Comparison of ENCODE assay signal across 8 cellular contexts in the genomic region with DNA sequence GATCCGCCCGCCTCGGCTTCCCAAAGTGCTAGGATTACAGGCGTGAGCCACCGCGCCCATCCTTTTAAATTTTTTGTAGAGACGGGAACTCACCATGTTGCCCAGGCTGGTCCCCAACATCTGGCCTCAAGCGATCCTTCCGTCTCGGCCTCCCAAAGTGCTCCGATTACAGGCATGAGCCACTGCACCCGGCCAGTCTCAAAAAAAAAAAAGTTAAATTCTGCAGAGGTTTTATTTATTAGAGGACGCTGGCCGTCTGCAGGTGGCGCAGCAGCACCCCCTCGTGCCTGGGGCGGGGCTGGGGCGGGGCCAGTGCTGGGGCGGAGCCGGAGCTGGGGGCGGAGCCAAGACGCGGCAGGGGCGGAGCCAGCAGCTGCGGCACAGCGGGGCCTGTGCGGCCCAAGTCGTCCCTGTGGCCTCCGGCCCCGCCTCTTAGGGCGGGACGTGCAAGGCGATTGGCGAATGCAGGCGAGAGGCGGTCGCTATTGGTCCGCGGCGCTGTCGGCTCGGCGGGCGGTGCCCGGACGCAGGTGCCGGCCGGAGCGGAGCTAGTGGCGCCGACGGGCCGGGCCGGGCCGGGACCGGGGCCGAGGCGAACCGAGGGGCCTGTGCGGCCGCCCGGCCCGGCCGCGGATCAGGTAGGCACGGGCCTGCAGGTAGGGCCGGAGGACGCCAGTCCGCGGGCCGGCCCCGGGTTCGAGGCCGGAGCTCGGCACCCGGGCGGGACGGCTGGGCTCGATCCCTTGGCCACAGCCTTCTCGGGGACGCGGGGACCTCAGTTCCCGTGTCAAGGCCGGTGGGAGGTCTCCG. TPM values are rescaled to one million over a fixed set of nuclear protein-coding genes. Genes with fewer than 3 reads are reported as not detected.
DNase-seq lines count a peak whose midpoint lies in the region; ATAC-seq, FAIRE-seq and TF ChIP-seq lines count a peak whose summit lies in the region.

A gene with protein sequence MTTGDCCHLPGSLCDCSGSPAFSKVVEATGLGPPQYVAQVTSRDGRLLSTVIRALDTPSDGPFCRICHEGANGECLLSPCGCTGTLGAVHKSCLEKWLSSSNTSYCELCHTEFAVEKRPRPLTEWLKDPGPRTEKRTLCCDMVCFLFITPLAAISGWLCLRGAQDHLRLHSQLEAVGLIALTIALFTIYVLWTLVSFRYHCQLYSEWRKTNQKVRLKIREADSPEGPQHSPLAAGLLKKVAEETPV (plus strand): TSS at position 523 of the 810 bp plus-strand sequence. CDS start 8,536 bp downstream, outside the sequence.

- ATAC-seq in HG02798 (IDR thresholded peaks at IDR 0.05; ENCODE audit: poor library complexity, unreplicated experiment): peak; percentile 100

- TF ChIP-seq CTCF in cardiac muscle cell (IDR thresholded peaks at IDR 0.05; ENCODE audit: low read depth, low read length) (peak; percentile 51), transverse colon (IDR thresholded peaks at IDR 0.05) (peak; percentile 53 to 74 (median 61))

- no peaks in the 10 kb centered on the region for H3K27me3 ChIP-seq in cardiac muscle cell
- no peaks in the 10 kb centered on the region for H3K27me3 ChIP-seq in transverse colon

- peaks cover 2% of the 10 kb centered on the region for H3K4me1 ChIP-seq in cardiac muscle cell (ENCODE audit: low read depth)
- peaks cover 6 to 49% (median 15%) of the 10 kb centered on the region in 4 donors for H3K4me1 ChIP-seq in transverse colon

- in situ Hi-C loops in transverse colon (cut with MboI; ENCODE audit: low pct_ligation_motif_present in 1 of 4, low pct_unique_long_range_greater_than_20kb in 1 of 4, low sequenced_read_pairs in 3 of 4): loop anchor here in 2 of 4 donors (10.0 to 25.0 kb wide), 2 partner anchors 92 to 99 kb away; a partner anchor contains a TSS

- TF ChIP-seq EP300 in transverse colon (IDR thresholded peaks at IDR 0.05; ENCODE audit: low read depth): no peak

- H3K27ac ChIP-seq in cardiac muscle cell: no peak within 1 kb of the TSS
- H3K27ac ChIP-seq in transverse colon: peak within 1 kb of the TSS; percentile 82 to 90 (median 83)

- TF ChIP-seq POLR2A in GM12891 (IDR thresholded peaks at IDR 0.05; ENCODE audit: low read depth, low read length): no peak
- TF ChIP-seq POLR2A in transverse colon (IDR thresholded peaks at IDR 0.05): no peak

- H3K36me3 ChIP-seq in cardiac muscle cell (no peaks in the 10 kb centered on the region), transverse colon (no peaks in the 10 kb centered on the region)

- 4 to 6% methylated on average over 5 to 53 of the region's 85 CpGs for WGBS in transverse colon (ENCODE audit: low coverage in 1 of 2), 2 donors

- DNase-seq in GM12891 (ENCODE audit: insufficient read length, low spot score) (peak; percentile 99), NCI-H1417 treated with DMSO at 0.1 percent for 48 hours (lab: John Stamatoyannopoulos, UW) (peak; percentile 66), SW 1271 (lab: John Stamatoyannopoulos, UW) (peak; percentile 76 to 91), cardiac muscle cell (ENCODE audit: low read depth in 1 of 2, low spot score in 1 of 2) (peak; percentile 97 to 99), pons (ENCODE audit: low spot score) (peak; percentile 97), transverse colon (peak; percentile 97)
- DNase-seq in activated naive CD8-positive, alpha-beta T cell treated with anti-CD3 and anti-CD28 coated beads, Interleukin-2, amount 50 U/mL, for 16 hours (ENCODE audit: low read depth, low spot score): peak; percentile 84

- intact Hi-C loops in transverse colon (cut with DNase I; ENCODE audit: low total_unique reads): no loop called here

- H3K4me3 ChIP-seq in cardiac muscle cell (peak within 1 kb of the TSS; percentile 79), transverse colon (peak within 1 kb of the TSS; percentile 86 to 95 (median 92))

- FAIRE-seq in GM12891 (lab: Jason Lieb, UNC): peak; percentile 100

- H3K9me3 ChIP-seq in cardiac muscle cell (ENCODE audit: low read depth): no peaks in the 10 kb centered on the region
- H3K9me3 ChIP-seq in transverse colon: no peaks in the 10 kb centered on the region

TF ChIP-seq in GM12891, 5 proteins besides CTCF, POLR2A, EP300 and RAD21:
- TF ChIP-seq SPI1 (IDR thresholded peaks at IDR 0.05; ENCODE audit: low read depth, low read length) (no peak), POLR2AphosphoS5 (IDR thresholded peaks at IDR 0.05; ENCODE audit: low read depth, low read length) (no peak), POU2F2 (IDR thresholded peaks at IDR 0.05; ENCODE audit: low read depth, low read length) (no peak), TAF1 (IDR thresholded peaks at IDR 0.05; ENCODE audit: low read depth, low read length) (no peak), PAX5 (IDR thresholded peaks at IDR 0.05; ENCODE audit: insufficient read depth, low read length, severe bottlenecking) (no peak)

RNA-seq across cellular contexts. Expression of the gene that starts here (rescaled TPM):
- 10.9 TPM for polyA plus RNA-seq in GM12891 (2012; ENCODE audit: low read depth, missing spikeins)
- total RNA-seq in cardiac muscle cell (118 and 139 TPM in 2 replicates), transverse colon (100 to 1,000 TPM in 2 of 4 donors, 10 to 100 TPM in 2; 86.1 to 381 (median 118) TPM)
- polyA plus RNA-seq in cardiac muscle cell: 49.4 and 63.8 TPM in 2 replicates
